ENCODE assay signal across 11 cellular contexts in genomic region chr2:20425371-20425881, GRCh38. TPM values are rescaled to one million over a fixed set of nuclear protein-coding genes. Genes with fewer than 3 reads are reported as not detected.
DNase-seq lines count a peak whose midpoint lies in the region; ATAC-seq, FAIRE-seq and TF ChIP-seq lines count a peak whose summit lies in the region.
"Had no signal": no experiment of that assay in that cellular context is flagged by ENCODE, and none has a peak within 500 bp of the region (broad histone marks: within the 10 kb centered on the region; RNA-seq: fewer than 3 reads in every experiment).

No MANE protein-coding gene starts in this region.

- peaks cover 65% of the 10 kb centered on the region for H3K4me1 ChIP-seq in HepG2 (ENCODE audit: insufficient read depth, low read length)

- DNase-seq in GM13977 (ENCODE audit: low spot score) (peak; percentile 39), renal cortical epithelial cell (ENCODE audit: low read depth) (peak; percentile 35), HepG2 (ENCODE audit: low spot score) (no peak), NCI-H2227 treated with DMSO at 0.1 percent for 48 hours (lab: John Stamatoyannopoulos, UW) (no peak), NCI-H2081 treated with DMSO at 0.1 percent for 48 hours (lab: John Stamatoyannopoulos, UW) (no peak), G401 (ENCODE audit: low spot score) (no peak)
- no peak for DNase-seq in central memory CD8-positive, alpha-beta T cell (ENCODE audit: low spot score in 2 of 2)
- DNase-seq: NCI-H446; stimulated activated CD4-positive, alpha-beta T cell treated with anti-CD3 and anti-CD28 coated beads, Interleukin-2, amount 100 ng/mL, for 24 hours had no signal

- H3K27ac ChIP-seq in HepG2 (ENCODE audit: extremely low read length, insufficient read depth, low read length) = no peak overlapping the region

- no peak overlapping the region; a peak in 1 of 6 replicates for H3K4me3 ChIP-seq in HepG2 (replicated peaks in 1 of 3; ENCODE audit: insufficient read depth in 1 of 3, low read depth in 2 of 3, low read length in 3 of 3)

- TF ChIP-seq CTCF in GM13977 (IDR thresholded peaks at IDR 0.05; ENCODE audit: extremely low read depth, insufficient read depth, missing control alignments) (no peak), HepG2 (CRISPR knock-in tag; IDR thresholded peaks at IDR 0.05) (no peak)

- no peak for FAIRE-seq in HepG2 (lab: Jason Lieb, UNC)
- FAIRE-seq: keratinocyte had no signal

- H4K20me1 ChIP-seq in HepG2 (ENCODE audit: insufficient read depth, low read length) = no peaks in the 10 kb centered on the region

- BruUV-seq in HepG2 (replicated peaks; lab: Mats Ljungman, UMichigan) = no TSS peak

- no peaks in the 10 kb centered on the region for H3K79me2 ChIP-seq in HepG2 (ENCODE audit: insufficient read depth, low read length)

- H3K36me3 Mint-ChIP-seq in central memory CD8-positive, alpha-beta T cell (ENCODE audit: insufficient read depth) = no peaks in the 10 kb centered on the region

- no peak for TF ChIP-seq POLR2A in HepG2 (IDR thresholded peaks at IDR 0.05; ENCODE audit: insufficient read depth in 1 of 2, low read depth in 2 of 2, low read length in 2 of 2)

- POLR2A ChIA-PET in HepG2 (lab: Yijun Ruan, JAX) = interaction anchor here (0.9 to 8.6 kb wide), 3 partner anchors 13 to 21 kb away, joined by 3 to 95 read pairs (median 34); partner anchors contain the start of gene RHOB

- peaks cover 1 to 57% of the 10 kb centered on the region in 2 experiments for H3K27me3 ChIP-seq in HepG2 (ENCODE audit: control insufficient read depth in 1 of 2, insufficient read depth in 2 of 2, low read length in 2 of 2)

- no peaks in the 10 kb centered on the region for H3K36me3 ChIP-seq in HepG2 (replicated peaks in 1 of 2; ENCODE audit: control insufficient read depth in 1 of 2, insufficient read depth in 2 of 2, low read length in 2 of 2)

- no peaks in the 10 kb centered on the region for H3K9me3 Mint-ChIP-seq in central memory CD8-positive, alpha-beta T cell

- CTCF ChIA-PET in HepG2 (lab: Yijun Ruan, JAX; ENCODE audit: low intra/inter-chr PET ratio, low total read pairs) = no interaction called here

- intact Hi-C loops in HepG2 (cut with micrococcal nuclease; ENCODE audit: unreplicated experiment) = no loop called here

- H3K4me1 Mint-ChIP-seq in central memory CD8-positive, alpha-beta T cell = peaks cover 23% of the 10 kb centered on the region

- no peak for TF ChIP-seq EP300 in HepG2 (IDR thresholded peaks at IDR 0.05; ENCODE audit: low read depth in 2 of 2, low read length in 2 of 2)
- TF ChIP-seq EP300 in HepG2 (CRISPR knock-in tag; IDR thresholded peaks at IDR 0.05; ENCODE audit: borderline replicate concordance) = no peak

- TF ChIP-seq RAD21 in HepG2 (CRISPR knock-in tag; IDR thresholded peaks at IDR 0.05) = no peak

- ATAC-seq in HG03354 (IDR thresholded peaks at IDR 0.05; ENCODE audit: poor library complexity, severe bottlenecking, unreplicated experiment) (peak; percentile 34), HepG2 (no peak)
- ATAC-seq in central memory CD8-positive, alpha-beta T cell (replicated peaks; ENCODE audit: extremely low read depth, poor library complexity, severe bottlenecking) = peak; percentile 22

- in situ Hi-C loops in GM13977 (cut with MboI; ENCODE audit: low pct_unique_long_range_greater_than_20kb, low sequenced_read_pairs, unreplicated experiment) = no loop called here
- in situ Hi-C loops in HepG2 (cut with HindIII; ENCODE audit: extremely low pct_ligation_motif_present, low pct_unique_long_range_greater_than_20kb) = no loop called here
- in situ Hi-C loops in G401 (cut with HindIII; ENCODE audit: low sequenced_read_pairs) = no loop called here

- H3K4me2 ChIP-seq in HepG2 (ENCODE audit: low read depth, low read length) = no peak overlapping the region

- WGBS in HepG2 (ENCODE audit: low lambda C conversion rate) = 70% methylated on average over 6 of the region's 6 CpGs

- H3K27me3 Mint-ChIP-seq in central memory CD8-positive, alpha-beta T cell = no peaks in the 10 kb centered on the region

- H3K9me3 ChIP-seq in HepG2 (ENCODE audit: low read length) = no peaks in the 10 kb centered on the region

- H3K9ac ChIP-seq in HepG2 (ENCODE audit: insufficient read depth, low read depth, low read length) = no peak overlapping the region

- H3K4me3 Mint-ChIP-seq in central memory CD8-positive, alpha-beta T cell = peak overlapping the region; percentile 45

- peak overlapping the region; percentile 90 for H3K27ac Mint-ChIP-seq in central memory CD8-positive, alpha-beta T cell (ENCODE audit: low read depth)

- H2AFZ ChIP-seq in HepG2 (ENCODE audit: low read length) = no peak overlapping the region

TF ChIP-seq in HepG2, 621 proteins besides CTCF, POLR2A, EP300 and RAD21 (continues in another document):
- TF ChIP-seq ZNF264 (CRISPR knock-in tag; IDR thresholded peaks at IDR 0.05) = no peak
- TF ChIP-seq TEF (CRISPR knock-in tag; IDR thresholded peaks at IDR 0.05) = no peak
- TF ChIP-seq ZNF879 (CRISPR knock-in tag; IDR thresholded peaks at IDR 0.05) = no peak
- no peak for TF ChIP-seq NFYB (CRISPR knock-in tag; IDR thresholded peaks at IDR 0.05)
- no peak for TF ChIP-seq ZNF441 (CRISPR knock-in tag; IDR thresholded peaks at IDR 0.05; ENCODE audit: borderline replicate concordance)
- TF ChIP-seq ATM (IDR thresholded peaks at IDR 0.05; ENCODE audit: borderline replicate concordance) = no peak
- no peak for TF ChIP-seq CEBPZ (IDR thresholded peaks at IDR 0.05; ENCODE audit: low read length)
- TF ChIP-seq XRCC5 (optimal IDR thresholded peaks at IDR 0.05; ENCODE audit: low read length) = no peak
- no peak for TF ChIP-seq ZNF878 (CRISPR knock-in tag; IDR thresholded peaks at IDR 0.05)
- no peak for TF ChIP-seq SMYD3 (CRISPR knock-in tag; IDR thresholded peaks at IDR 0.05)

RNA-seq across cellular contexts. Expression of gene RHOB, which starts 21.4 kb away (rescaled TPM):
- total RNA-seq in renal cortical epithelial cell (466 and 1,033 TPM in 2 replicates), HepG2 (2016; rRNA removed; fragmentation: Illumina TruSeq; extraction: Trizol) (192 and 268 TPM in 2 replicates)
- 40.2 and 44.0 TPM in 2 replicates for total RNA-seq in HepG2 (2016; cell fraction: cytosol; rRNA removed; fragmentation: Illumina TruSeq; extraction: Trizol; ENCODE audit: low read depth)
- 176 and 281 TPM in 2 replicates for total RNA-seq in HepG2 (2016; cell fraction: insoluble cytoplasmic fraction; rRNA removed; fragmentation: Illumina TruSeq; extraction: Trizol)
- 165 and 177 TPM in 2 replicates for total RNA-seq in HepG2 (2016; cell fraction: membrane; rRNA removed; fragmentation: Illumina TruSeq; extraction: Trizol)
- total RNA-seq in HepG2 (2016; cell fraction: nucleus; rRNA removed; fragmentation: Illumina TruSeq; extraction: Trizol) = 193 and 207 TPM in 2 replicates
- polyA plus RNA-seq in HepG2 (2011; rRNA removed) = 192 and 237 TPM in 2 replicates
- 193 and 210 TPM in 2 replicates for polyA plus RNA-seq in HepG2 (2011; cell fraction: cytosol; rRNA removed)
- 241 and 269 TPM in 2 replicates for polyA plus RNA-seq in HepG2 (2011; cell fraction: nucleus; rRNA removed)
- polyA plus RNA-seq in HepG2 (2012) = 158 and 213 TPM in 2 replicates
- polyA plus RNA-seq in HepG2 (2016; cell fraction: cytosol; fragmentation: Illumina TruSeq; extraction: Trizol; ENCODE audit: low read depth) = 33.6 and 36.3 TPM in 2 replicates
- polyA plus RNA-seq in HepG2 (2016; cell fraction: insoluble cytoplasmic fraction; fragmentation: Illumina TruSeq; extraction: Trizol; ENCODE audit: low read depth) = 232 and 273 TPM in 2 replicates
- polyA plus RNA-seq in HepG2 (2016; cell fraction: membrane; fragmentation: Illumina TruSeq; extraction: Trizol; ENCODE audit: low read depth) = 112 and 122 TPM in 2 replicates
- 333 and 350 TPM in 2 replicates for polyA plus RNA-seq in HepG2 (2016; cell fraction: nucleus; fragmentation: Illumina TruSeq; extraction: Trizol; ENCODE audit: insufficient read depth, low read depth)
- 88.5 and 225 TPM in 2 replicates for polyA minus RNA-seq in HepG2 (2011; rRNA and poly(A)+ RNA removed; ENCODE audit: low replicate concordance)
- polyA minus RNA-seq in HepG2 (2011; cell fraction: cytosol; rRNA and poly(A)+ RNA removed) = 132 and 167 TPM in 2 replicates
- 162 and 170 TPM in 2 replicates for polyA minus RNA-seq in HepG2 (2011; cell fraction: nucleus; rRNA and poly(A)+ RNA removed)
- total RNA-seq in G401 (2014; rRNA removed; shearing (Covaris generic)) = 274 and 317 TPM in 2 replicates

Comparison
In these comparisons a context has a peak if more than half of its experiments do, and no peak if none do; other contexts are left out.
1. DNase-seq: peak in GM13977 (single experiment) and renal cortical epithelial cell (single experiment); none in central memory CD8-positive, alpha-beta T cell (0 of 2), HepG2 (single experiment), NCI-H2227 treated with DMSO at 0.1 percent for 48 hours (single experiment), NCI-H2081 treated with DMSO at 0.1 percent for 48 hours (single experiment) and G401 (single experiment).